ENCODE assay signal across 22 cellular contexts in genomic region chr16:25625620-25626019, GRCh38.
A peak's percentile ranks its signal among the peaks of the same experiment; 100 is the strongest.
DNase-seq lines count a peak whose midpoint lies in the region; ATAC-seq, FAIRE-seq and TF ChIP-seq lines count a peak whose summit lies in the region.
"Had no signal": no experiment of that assay in that cellular context is flagged by ENCODE, and none has a peak within 500 bp of the region (broad histone marks: within the 10 kb centered on the region; RNA-seq: fewer than 3 reads in every experiment).

No MANE protein-coding gene starts in this region.

- H3K18ac ChIP-seq in H1 (ENCODE audit: extremely low read depth, low read length): no peak overlapping the region

- no peaks in the 10 kb centered on the region for H3K36me3 Mint-ChIP-seq in MCF 10A (ENCODE audit: insufficient read depth, unreplicated experiment)
- no peaks in the 10 kb centered on the region for H3K36me3 Mint-ChIP-seq in natural killer cell
- H3K36me3 Mint-ChIP-seq: CD14-positive monocyte had no signal

- TF ChIP-seq RAD21 in H1 (IDR thresholded peaks at IDR 0.05 in 1 of 2, conservative IDR thresholded peaks at IDR 0.05 in 1 of 2; ENCODE audit: low read depth in 2 of 2, low read length in 2 of 2): no peak

- no peaks in the 10 kb centered on the region for H3K79me1 ChIP-seq in H1 (ENCODE audit: low read depth, low read length)

- H3K36me3 ChIP-seq in breast epithelium (no peaks in the 10 kb centered on the region), H1 (ENCODE audit: control insufficient read depth in 2 of 4, insufficient read depth in 4 of 4, low read length in 3 of 4) (no peaks in the 10 kb centered on the region), smooth muscle cell (ENCODE audit: low read depth) (no peaks in the 10 kb centered on the region), MG63 (no peaks in the 10 kb centered on the region)
- H3K36me3 ChIP-seq: SJSA1 had no signal

- no peaks in the 10 kb centered on the region for H3F3A ChIP-seq in smooth muscle cell (ENCODE audit: low read depth)

- H3K4ac ChIP-seq in H1 (replicated peaks; ENCODE audit: insufficient read length, low read depth, low read length): no peak overlapping the region

- H3K14ac ChIP-seq in H1 (ENCODE audit: insufficient read length): no peak overlapping the region

- H2BK120ac ChIP-seq in H1 (replicated peaks; ENCODE audit: low read depth, low read length): no peak overlapping the region

- intact Hi-C loops in breast epithelium (cut with DNase I; ENCODE audit: low total_unique reads): no loop called here
- intact Hi-C loops in MCF 10A (cut with micrococcal nuclease): no loop called here
- intact Hi-C loops in natural killer cell (cut with micrococcal nuclease): no loop called here

- H3K27me3 ChIP-seq in breast epithelium (no peaks in the 10 kb centered on the region), H1 (replicated peaks in 1 of 4; ENCODE audit: control insufficient read depth in 3 of 4, extremely low read depth in 1 of 4, insufficient read depth in 3 of 4, low read length in 3 of 4) (no peaks in the 10 kb centered on the region), smooth muscle cell (ENCODE audit: low read depth) (no peaks in the 10 kb centered on the region), MG63 (no peaks in the 10 kb centered on the region)
- H3K27me3 ChIP-seq: SJSA1 had no signal

- H3K9me3 ChIP-seq in breast epithelium (no peaks in the 10 kb centered on the region), H1 (ENCODE audit: insufficient read depth in 2 of 2, low read depth in 1 of 2, low read length in 1 of 2) (0 out of 4 replicates have a peak, but pooled peaks cover 0 to 4% of the 10 kb centered on the region in 2 experiments), smooth muscle cell (replicated peaks; ENCODE audit: low read depth) (no peaks in the 10 kb centered on the region), MG63 (0 out of 2 replicates have a peak, but pooled peaks cover 4% of the 10 kb centered on the region)
- H3K9me3 ChIP-seq: A549, SJSA1 had no signal

- no peak overlapping the region for H2BK15ac ChIP-seq in H1 (ENCODE audit: low read length)

- TF ChIP-seq CTCF in breast epithelium (IDR thresholded peaks at IDR 0.05): no peak
- TF ChIP-seq CTCF in MCF 10A (IDR thresholded peaks at IDR 0.05; ENCODE audit: unreplicated experiment): no peak
- no peak for TF ChIP-seq CTCF in H1 (IDR thresholded peaks at IDR 0.05; ENCODE audit: control extremely low read depth in 1 of 3, insufficient read depth in 1 of 3, low read depth in 1 of 3, low read length in 3 of 3)
- no peak for TF ChIP-seq CTCF in smooth muscle cell (IDR thresholded peaks at IDR 0.05; ENCODE audit: borderline replicate concordance, insufficient read depth, poor library complexity, severe bottlenecking)
- TF ChIP-seq CTCF in natural killer cell (IDR thresholded peaks at IDR 0.05): no peak

- no peak overlapping the region for H3K23ac ChIP-seq in H1 (ENCODE audit: insufficient read length)

- peak overlapping the region; percentile 80 for H2AFZ ChIP-seq in H1 (ENCODE audit: low read length)
- H2AFZ ChIP-seq in smooth muscle cell (ENCODE audit: low read depth): no peak overlapping the region

- CTCF ChIA-PET in MCF 10A (lab: Yijun Ruan, JAX): no interaction called here
- CTCF ChIA-PET in H1 (lab: Charles Lee; ENCODE audit: partially characterized antibody): interaction anchor here (2.3 kb wide), 1 partner anchor 12 kb away, joined by 8 read pairs; no protein-coding TSS in a partner anchor

- no peak for TF ChIP-seq EP300 in H1 (IDR thresholded peaks at IDR 0.05; ENCODE audit: borderline replicate concordance in 1 of 2, low read depth in 2 of 2, low read length in 2 of 2)

- no peaks in the 10 kb centered on the region for H3K4me1 ChIP-seq in breast epithelium
- peaks cover 0 to 3% (median 0%) of the 10 kb centered on the region in 4 experiments; a peak in 1 of 7 replicates for H3K4me1 ChIP-seq in H1 (replicated peaks in 1 of 4; ENCODE audit: control insufficient read depth in 3 of 4, insufficient read depth in 4 of 4, low read length in 3 of 4)
- no peaks in the 10 kb centered on the region for H3K4me1 ChIP-seq in smooth muscle cell (ENCODE audit: low read depth)
- H3K4me1 ChIP-seq: A549, SJSA1 had no signal

- no peaks in the 10 kb centered on the region for H3K4me1 Mint-ChIP-seq in MCF 10A (ENCODE audit: insufficient read depth, unreplicated experiment)
- no peaks in the 10 kb centered on the region for H3K4me1 Mint-ChIP-seq in natural killer cell
- H3K4me1 Mint-ChIP-seq: B cell, CD14-positive monocyte had no signal

- FAIRE-seq in H1 (lab: Jason Lieb, UNC): no peak
- FAIRE-seq: A549, D721Med, GM18507 had no signal

- H3K79me2 ChIP-seq in H1 (ENCODE audit: control insufficient read depth in 1 of 2, insufficient read depth in 2 of 2, low read length in 2 of 2) (no peaks in the 10 kb centered on the region), smooth muscle cell (ENCODE audit: low read depth) (no peaks in the 10 kb centered on the region)

- no peak overlapping the region for H2AK5ac ChIP-seq in H1 (ENCODE audit: low read depth, low read length)

- H4K91ac ChIP-seq in H1 (replicated peaks; ENCODE audit: insufficient read length, low read length): no peak overlapping the region

- ATAC-seq in natural killer cell: no peak
- ATAC-seq: A549, Right ventricle myocardium inferior had no signal

- H3K27ac Mint-ChIP-seq in MCF 10A (ENCODE audit: low read depth, unreplicated experiment) (no peak overlapping the region), natural killer cell (no peak overlapping the region)
- H3K27ac Mint-ChIP-seq: B cell, CD14-positive monocyte had no signal

- H3K23me2 ChIP-seq in H1 (ENCODE audit: low read depth, low read length): no peaks in the 10 kb centered on the region

- 81% methylated on average over 2 of the region's 2 CpGs; no CpG with 5 or more reads in 1 of the 2 experiments for WGBS in H1 (ENCODE audit: extremely low coverage in 1 of 2, insufficient coverage in 1 of 2, insufficient read length in 1 of 2, insufficient replicate concordance in 2 of 2, low coverage in 1 of 2, low lambda C conversion rate in 2 of 2, missing lambda C conversion rate in 1 of 2), 2 experiments
- WGBS in smooth muscle cell (ENCODE audit: low lambda C conversion rate): 73% methylated on average over 2 of the region's 2 CpGs

- no peak for TF ChIP-seq POLR2A in breast epithelium (IDR thresholded peaks at IDR 0.05)
- no peak for TF ChIP-seq POLR2A in H1 (IDR thresholded peaks at IDR 0.05; ENCODE audit: control extremely low read depth in 1 of 2, low read depth in 2 of 2, low read length in 2 of 2)

- no peak overlapping the region; the same call in 1 of the 2 replicates for H2BK12ac ChIP-seq in H1 (ENCODE audit: low read depth, low read length)

- peaks cover 26% of the 10 kb centered on the region for H3K9me3 Mint-ChIP-seq in MCF 10A (ENCODE audit: unreplicated experiment)
- peaks cover 2 to 4% of the 10 kb centered on the region in 2 donors for H3K9me3 Mint-ChIP-seq in natural killer cell

- H3K9ac ChIP-seq in H1 (replicated peaks in 1 of 4; ENCODE audit: extremely low read depth in 1 of 4, low read depth in 3 of 4, low read length in 3 of 4) (no peak overlapping the region), smooth muscle cell (ENCODE audit: low read depth) (no peak overlapping the region)

- H4K5ac ChIP-seq in H1 (ENCODE audit: insufficient read length, low read depth, low read length): no peak overlapping the region

- H4K20me1 ChIP-seq in H1 (replicated peaks in 1 of 2; ENCODE audit: control insufficient read depth in 1 of 2, insufficient read depth in 2 of 2, low read length in 2 of 2): no peaks in the 10 kb centered on the region
- H4K20me1 ChIP-seq in smooth muscle cell (ENCODE audit: low read depth): no peaks in the 10 kb centered on the region

- H3K27me3 Mint-ChIP-seq in MCF 10A (ENCODE audit: insufficient read depth, unreplicated experiment): no peaks in the 10 kb centered on the region
- no peaks in the 10 kb centered on the region for H3K27me3 Mint-ChIP-seq in natural killer cell (ENCODE audit: low read depth in 2 of 2)
- H3K27me3 Mint-ChIP-seq: B cell had no signal

- BruUV-seq in MCF 10A (replicated peaks; lab: Mats Ljungman, UMichigan): no TSS peak

- H3K4me3 ChIP-seq in breast epithelium (no peak overlapping the region), H1 (ENCODE audit: extremely low read depth in 1 of 4, insufficient read depth in 2 of 4, low read depth in 3 of 4, low read length in 4 of 4) (no peak overlapping the region), smooth muscle cell (no peak overlapping the region), MG63 (no peak overlapping the region)
- H3K4me3 ChIP-seq: A549, SJSA1 had no signal

- no peak overlapping the region for H2BK20ac ChIP-seq in H1 (ENCODE audit: low read length)

- no peak overlapping the region; the same call in 1 of the 2 replicates for H2BK5ac ChIP-seq in H1 (ENCODE audit: low read depth, low read length)

- H3K27ac ChIP-seq in breast epithelium (peak overlapping the region; percentile 3 to 60), H1 (ENCODE audit: low read depth, low read length) (no peak overlapping the region; the same call in 1 of the 2 replicates), smooth muscle cell (ENCODE audit: low read depth) (peak overlapping the region; percentile 12)
- H3K27ac ChIP-seq: A549, SJSA1 had no signal

- H3K4me3 Mint-ChIP-seq in MCF 10A (ENCODE audit: unreplicated experiment): no peak overlapping the region
- H3K4me3 Mint-ChIP-seq in natural killer cell: no peak overlapping the region
- H3K4me3 Mint-ChIP-seq: B cell, CD14-positive monocyte had no signal

- DNase-seq in breast epithelium (ENCODE audit: low spot score in 2 of 2): peak in 1 of 2 donors; percentile 42
- DNase-seq in MCF 10A (ENCODE audit: unreplicated experiment): no peak
- DNase-seq in NCI-H2107 treated with DMSO at 0.1 percent for 48 hours (lab: John Stamatoyannopoulos, UW; ENCODE audit: unreplicated experiment): peak; percentile 59
- DNase-seq in H1 (ENCODE audit: low read depth in 1 of 2, low spot score in 2 of 2): no peak
- no peak for DNase-seq in smooth muscle cell (lab: John Stamatoyannopoulos, UW; ENCODE audit: unreplicated experiment)
- DNase-seq in MG63: no peak
- no peak for DNase-seq in natural killer cell
- no peak for DNase-seq in ecto neural progenitor cell (ENCODE audit: low spot score)
- DNase-seq: DMS53, GDM1, GOT3, Karpas-422, NCI-H1048, NCI-H1417 treated with DMSO at 0.1 percent for 48 hours, NCI-H187 had no signal

- POLR2A ChIA-PET in MCF 10A (lab: Yijun Ruan, JAX): no interaction called here
- POLR2A ChIA-PET in H1 (lab: Charles Lee; ENCODE audit: partially characterized antibody): no interaction called here

- H3K56ac ChIP-seq in H1 (replicated peaks; ENCODE audit: insufficient read length, low read depth, low read length): no peak overlapping the region

- H4K8ac ChIP-seq in H1 (ENCODE audit: extremely low read depth, insufficient read depth, low read length): no peak overlapping the region

- H3K4me2 ChIP-seq in H1 (ENCODE audit: insufficient read depth in 1 of 2, low read depth in 2 of 2, low read length in 2 of 2) (no peak overlapping the region), smooth muscle cell (no peak overlapping the region)
- H3K4me2 ChIP-seq: A549 had no signal

TF ChIP-seq in H1, 55 proteins besides CTCF, POLR2A, EP300 and RAD21 (continues in another document):
- TF ChIP-seq TEAD4 (IDR thresholded peaks at IDR 0.05; ENCODE audit: low read depth, low read length): no peak
- no peak for TF ChIP-seq RFX5 (IDR thresholded peaks at IDR 0.05; ENCODE audit: borderline replicate concordance, low read depth, low read length)
- TF ChIP-seq NANOG (IDR thresholded peaks at IDR 0.05; ENCODE audit: insufficient read depth, low read depth, low read length, poor library complexity, severe bottlenecking): no peak
